15 cellular contexts compared by ENCODE assay signal in the genomic region with DNA sequence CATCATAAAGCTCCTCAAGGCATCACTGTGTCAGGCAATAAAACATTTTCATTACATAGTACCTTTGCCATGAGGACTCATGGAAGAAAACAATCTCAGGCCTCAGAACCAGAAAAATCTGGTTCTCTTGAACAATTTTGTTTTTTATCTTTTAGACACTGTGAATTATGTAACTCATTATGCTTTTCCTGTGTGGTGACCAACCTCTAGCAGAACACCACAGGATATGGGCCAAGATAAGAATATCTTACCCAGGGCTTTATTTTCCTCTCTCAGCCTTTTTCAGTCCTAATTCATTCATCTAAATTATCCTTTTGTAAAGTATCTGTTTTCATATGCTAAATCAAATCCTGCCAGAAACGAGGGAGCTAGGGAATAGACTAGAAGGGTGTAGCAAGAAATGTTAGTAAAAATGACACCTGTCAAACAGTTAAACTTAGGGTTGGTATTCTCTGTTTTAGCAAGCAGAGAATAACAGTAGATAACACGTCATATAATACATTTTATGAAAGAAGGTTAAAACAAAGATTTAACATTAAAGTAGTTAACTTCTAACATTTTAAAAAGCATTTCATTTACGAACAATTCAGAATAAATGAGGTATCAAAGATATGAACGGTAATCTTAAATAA.
DNase-seq lines count a peak whose midpoint lies in the region; ATAC-seq and TF ChIP-seq lines count a peak whose summit lies in the region.
"Had no signal": no experiment of that assay in that cellular context is flagged by ENCODE, and none has a peak within 500 bp of the region (broad histone marks: within the 10 kb centered on the region; RNA-seq: fewer than 3 reads in every experiment).

No MANE protein-coding gene starts in this region.

- CTCF ChIA-PET in activated CD4-positive, alpha-beta memory T cell treated with anti-CD3 and anti-CD28 coated beads for 36 hours (lab: Charles Lee), result interaction anchor here (0.9 to 2.0 kb wide), 2 partner anchors 44 to 184 kb away, joined by 4 to 5 read pairs; no protein-coding TSS in a partner anchor

- peaks cover 22% of the 10 kb centered on the region for H3K4me1 Mint-ChIP-seq in activated CD4-positive, alpha-beta memory T cell treated with anti-CD3 and anti-CD28 coated beads for 36 hours (ENCODE audit: low read depth)
- H3K4me1 Mint-ChIP-seq in stimulated activated naive B cell treated with anti-CD40 and anti-IgM and Interleukin-4, amounts not matched to agents 10 μg/mL and 1 μg/mL and 100 μg/mL, for 72 hours, result peaks cover under 1 to 6% of the 10 kb centered on the region in 2 donors

- H3K27me3 ChIP-seq in aorta (ENCODE audit: control insufficient read depth in 1 of 2, insufficient read depth in 2 of 2, low read length in 1 of 2), result no peaks in the 10 kb centered on the region
- H3K27me3 ChIP-seq: foreskin keratinocyte had no signal

- 45 to 52% methylated on average over 4 of the region's 4 CpGs for WGBS in aorta, 2 donors

- H3K4me1 ChIP-seq in aorta (ENCODE audit: control insufficient read depth in 1 of 2, insufficient read depth in 2 of 2, low read length in 2 of 2), result no peaks in the 10 kb centered on the region
- H3K4me1 ChIP-seq: foreskin keratinocyte, psoas muscle had no signal

- peaks cover 1 to 5% of the 10 kb centered on the region in 2 donors for H3K36me3 ChIP-seq in aorta (ENCODE audit: control insufficient read depth in 1 of 2, insufficient read depth in 2 of 2, low read length in 1 of 2)

- H3K9me3 Mint-ChIP-seq in activated CD4-positive, alpha-beta memory T cell treated with anti-CD3 and anti-CD28 coated beads for 36 hours, result no peaks in the 10 kb centered on the region
- H3K9me3 Mint-ChIP-seq in stimulated activated naive B cell treated with anti-CD40 and anti-IgM and Interleukin-4, amounts not matched to agents 10 μg/mL and 1 μg/mL and 100 μg/mL, for 72 hours, result no peaks in the 10 kb centered on the region

- H3K27me3 Mint-ChIP-seq in activated CD4-positive, alpha-beta memory T cell treated with anti-CD3 and anti-CD28 coated beads for 36 hours, result no peaks in the 10 kb centered on the region
- no peaks in the 10 kb centered on the region for H3K27me3 Mint-ChIP-seq in stimulated activated naive B cell treated with anti-CD40 and anti-IgM and Interleukin-4, amounts not matched to agents 10 μg/mL and 1 μg/mL and 100 μg/mL, for 72 hours

- peaks cover 4% of the 10 kb centered on the region for H3K36me3 Mint-ChIP-seq in activated CD4-positive, alpha-beta memory T cell treated with anti-CD3 and anti-CD28 coated beads for 36 hours
- peaks cover 9 to 15% of the 10 kb centered on the region in 2 donors for H3K36me3 Mint-ChIP-seq in stimulated activated naive B cell treated with anti-CD40 and anti-IgM and Interleukin-4, amounts not matched to agents 10 μg/mL and 1 μg/mL and 100 μg/mL, for 72 hours

- intact Hi-C loops in left ventricle myocardium superior (cut with micrococcal nuclease) (no loop called here), Right ventricle myocardium superior (cut with DNase I) (no loop called here), aorta (cut with DNase I) (no loop called here)
- intact Hi-C loops in activated CD4-positive, alpha-beta memory T cell treated with anti-CD3 and anti-CD28 coated beads for 36 hours (cut with micrococcal nuclease), result no loop called here

- no peak overlapping the region for H3K4me3 Mint-ChIP-seq in activated CD4-positive, alpha-beta memory T cell treated with anti-CD3 and anti-CD28 coated beads for 36 hours
- no peak overlapping the region for H3K4me3 Mint-ChIP-seq in stimulated activated naive B cell treated with anti-CD40 and anti-IgM and Interleukin-4, amounts not matched to agents 10 μg/mL and 1 μg/mL and 100 μg/mL, for 72 hours

- no peak overlapping the region for H3K4me3 ChIP-seq in fibroblast of villous mesenchyme (ENCODE audit: low read depth, low read length)
- H3K4me3 ChIP-seq in aorta (ENCODE audit: low read length in 2 of 2), result no peak overlapping the region
- H3K4me3 ChIP-seq: coronary artery, psoas muscle, thoracic aorta had no signal

- DNase-seq in left ventricle myocardium superior (no peak), Right ventricle myocardium superior (no peak), fibroblast of villous mesenchyme (ENCODE audit: low read depth) (peak; percentile 21), aorta (no peak), DMS 273 treated with DMSO at 0.1 percent for 48 hours (lab: John Stamatoyannopoulos, UW) (no peak)
- DNase-seq in activated CD4-positive, alpha-beta memory T cell treated with anti-CD3 and anti-CD28 coated beads for 36 hours, result no peak
- no peak for DNase-seq in stimulated activated naive B cell treated with anti-CD40 and anti-IgM and Interleukin-4, amounts not matched to agents 10 μg/mL and 1 μg/mL and 100 μg/mL, for 72 hours
- DNase-seq: foreskin keratinocyte; mesenchymal stem cell; NCI-H1930; NK-92 treated with Interleukin-12 subunit alpha and Interleukin-12 subunit beta, amount 100 ng/mL, for 24 hours; psoas muscle had no signal

- no peak overlapping the region for H3K27ac ChIP-seq in aorta (ENCODE audit: low read depth in 1 of 2, low read length in 2 of 2)
- H3K27ac ChIP-seq: coronary artery, foreskin keratinocyte, psoas muscle had no signal

- H3K9me3 ChIP-seq in aorta (ENCODE audit: control insufficient read depth, low read length), result no peaks in the 10 kb centered on the region
- H3K9me3 ChIP-seq: psoas muscle, thoracic aorta had no signal

- POLR2A ChIA-PET in activated CD4-positive, alpha-beta memory T cell treated with anti-CD3 and anti-CD28 coated beads for 36 hours (lab: Charles Lee), result no interaction called here

- H3K27ac Mint-ChIP-seq in activated CD4-positive, alpha-beta memory T cell treated with anti-CD3 and anti-CD28 coated beads for 36 hours, result peak overlapping the region; percentile 61
- no peak overlapping the region for H3K27ac Mint-ChIP-seq in stimulated activated naive B cell treated with anti-CD40 and anti-IgM and Interleukin-4, amounts not matched to agents 10 μg/mL and 1 μg/mL and 100 μg/mL, for 72 hours

- ATAC-seq in left ventricle myocardium superior, result peak; percentile 18
- ATAC-seq in Right ventricle myocardium superior (ENCODE audit: poor library complexity), result no peak
- peak; percentile 64 for ATAC-seq in aorta (ENCODE audit: low FRiP score)
- no peak for ATAC-seq in GM19452 (IDR thresholded peaks at IDR 0.05; ENCODE audit: unreplicated experiment)
- no peak for ATAC-seq in stimulated activated naive B cell treated with anti-CD40 and anti-IgM and Interleukin-4, amounts not matched to agents 10 μg/mL and 1 μg/mL and 100 μg/mL, for 72 hours (replicated peaks)
- ATAC-seq: foreskin keratinocyte, psoas muscle had no signal

- TF ChIP-seq CTCF in fibroblast of villous mesenchyme (IDR thresholded peaks at IDR 0.05; ENCODE audit: insufficient read depth, low read depth, low read length), result no peak

Comparison
In these comparisons a context has a peak if more than half of its experiments do, and no peak if none do; other contexts are left out.
1. ATAC-seq: peak in left ventricle myocardium superior (single experiment) and aorta (single experiment); none in Right ventricle myocardium superior (single experiment), GM19452 (single experiment) and stimulated activated naive B cell treated with anti-CD40 and anti-IgM and Interleukin-4, amounts not matched to agents 10 μg/mL and 1 μg/mL and 100 μg/mL, for 72 hours (0 of 2).